Comparison of ENCODE assay signal across 21 cellular contexts in the genomic region with DNA sequence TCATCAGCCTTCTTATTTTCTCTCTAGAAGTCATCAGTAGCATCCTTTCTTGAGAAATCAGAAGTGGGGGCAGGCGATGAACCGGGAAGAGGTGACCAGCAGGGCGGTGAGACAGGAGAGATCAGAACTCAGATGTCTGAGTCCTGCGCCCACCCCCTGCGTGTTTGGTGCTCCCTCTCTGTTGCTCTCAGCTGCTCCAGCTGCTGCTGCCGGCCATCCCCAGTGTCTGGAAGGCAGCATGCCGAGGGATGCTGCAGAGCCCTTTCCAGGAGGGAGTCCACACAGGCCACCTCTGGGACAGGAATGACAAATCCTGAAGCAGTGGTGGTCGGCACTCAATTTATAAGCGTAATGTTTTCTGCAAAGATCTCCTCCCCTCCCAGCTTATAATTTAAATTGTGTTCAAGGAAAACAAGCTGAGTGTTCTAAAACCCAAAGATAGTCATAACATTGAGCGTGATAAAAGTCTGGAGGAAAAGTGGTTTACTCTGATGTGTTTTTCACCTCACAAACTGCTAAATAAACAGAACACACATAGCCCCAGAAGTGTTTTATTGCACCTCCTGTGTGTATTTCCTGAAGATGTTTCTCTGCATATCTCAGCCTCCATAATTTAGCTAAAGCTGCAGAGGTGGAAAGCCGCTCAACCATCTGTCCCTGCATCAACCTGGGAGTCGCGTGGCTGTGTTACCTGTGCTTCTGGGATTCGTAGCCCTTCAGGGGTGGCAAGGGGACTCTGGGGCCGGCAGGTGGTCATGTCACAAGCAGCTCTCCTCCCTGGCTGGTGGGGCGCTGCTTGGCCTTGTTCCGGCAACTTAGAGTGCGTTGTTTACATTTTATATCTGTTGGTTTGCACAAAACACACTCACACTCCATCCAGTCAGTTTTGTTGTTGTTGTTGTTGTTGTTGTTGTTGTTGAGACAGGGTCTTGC.
"Had no signal": no experiment of that assay in that cellular context is flagged by ENCODE, and none has a peak within 500 bp of the region (broad histone marks: within the 10 kb centered on the region; RNA-seq: fewer than 3 reads in every experiment).

No MANE protein-coding gene starts in this region.

- H3K27ac ChIP-seq: epithelial cell of prostate, lower lobe of right lung, neutrophil, ovary, skin epidermis, tibial artery had no signal

- DNase-seq: activated B cell treated with CpG ODN at 0.5 μM for 24 hours; activated CD4-positive, alpha-beta T cell treated with anti-CD3 and anti-CD28 coated beads for 4 hours; activated CD4-positive, alpha-beta T cell treated with anti-CD3 and anti-CD28 coated beads, Interleukin-2, amount 50 U/mL, for 48 hours; activated CD8-positive, alpha-beta memory T cell treated with anti-CD3 and anti-CD28 coated beads, Interleukin-2, amount 50 U/mL, for 48 hours; activated effector memory CD4-positive, alpha-beta T cell treated with Interleukin-2 at 50 U/mL for 16 hours; activated naive CD4-positive, alpha-beta T cell treated with anti-CD3 and anti-CD28 coated beads, Interleukin-2, amount 10 ng/mL, durations not matched to agents 7 days and 5 days; activated T-cell treated with anti-CD3 and anti-CD28 coated beads, Interleukin-2, amount 50 U/mL, for 48 hours; head of caudate nucleus; kidney; lower lobe of right lung; naive thymus-derived CD8-positive, alpha-beta T cell; ovary; right cardiac atrium; stimulated activated CD4-positive, alpha-beta T cell treated with anti-CD3 and anti-CD28 coated beads, Interleukin-1b, Interleukin-23, amount 100 ng/mL, for 48 hours; T-helper 17 cell; tibial artery had no signal

- H3K36me3 ChIP-seq: gastroesophageal sphincter, lower lobe of right lung, neutrophil, ovary, tibial artery had no signal

- FAIRE-seq: kidney had no signal

- H3K27me3 ChIP-seq: neutrophil, ovary had no signal

- H3K9me3 ChIP-seq: gastroesophageal sphincter, lower lobe of right lung, neutrophil, ovary, tibial artery had no signal

- H3K4me3 ChIP-seq: gastroesophageal sphincter, lower lobe of right lung, ovary, skin epidermis, tibial artery had no signal

- ATAC-seq: gastroesophageal sphincter; left lobe of liver; lower lobe of right lung; naive thymus-derived CD8-positive, alpha-beta T cell; right cardiac atrium; T-helper 17 cell had no signal
